ENCODE assay signal across 21 cellular contexts in the genomic region with DNA sequence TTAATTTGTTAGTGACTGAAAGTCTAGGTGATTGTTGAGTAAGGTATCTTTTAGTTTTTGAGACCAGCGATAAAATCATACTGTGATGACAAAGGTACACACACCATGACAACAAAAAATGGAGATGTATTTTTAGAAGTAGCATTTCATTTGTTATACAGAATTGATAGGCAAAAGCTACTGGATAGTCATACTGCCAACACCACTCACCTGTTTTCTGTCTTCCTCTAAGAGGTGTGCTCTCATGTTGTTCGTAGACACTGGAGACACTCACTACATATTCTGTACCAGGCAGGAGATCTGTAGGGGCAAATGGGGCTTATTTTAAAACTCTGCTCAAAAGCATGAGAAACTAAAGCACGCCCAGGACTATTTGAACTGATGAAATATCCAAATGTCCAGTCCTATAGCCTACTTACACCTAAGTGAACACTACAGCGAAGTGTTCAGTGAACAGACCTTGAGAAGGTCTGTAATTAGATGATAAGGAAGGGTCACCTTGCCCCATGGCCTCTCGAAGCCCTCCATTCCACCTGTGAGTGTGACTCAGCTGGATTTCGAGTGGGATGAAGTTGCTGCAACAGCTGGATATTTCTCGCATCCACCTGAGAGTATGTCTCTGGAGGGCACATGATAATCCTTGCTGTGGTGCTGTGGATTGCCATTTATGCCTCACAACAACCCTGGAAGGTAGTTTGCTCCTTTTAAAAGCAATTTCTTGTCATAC. TPM values are rescaled to one million over a fixed set of nuclear protein-coding genes. Genes with fewer than 3 reads are reported as not detected.
"Had no signal": no experiment of that assay in that cellular context is flagged by ENCODE, and none has a peak within 500 bp of the region (broad histone marks: within the 10 kb centered on the region; RNA-seq: fewer than 3 reads in every experiment).

No MANE protein-coding gene starts in this region.

- H3K9me3 Mint-ChIP-seq: activated B cell treated with CpG ODN at 0.5 μM for 24 hours; activated CD4-positive, alpha-beta memory T cell treated with anti-CD3 and anti-CD28 coated beads for 36 hours; activated naive CD8-positive, alpha-beta T cell treated with anti-CD3 and anti-CD28 coated beads for 36 hours; nephron progenitor cell; stimulated activated naive CD8-positive, alpha-beta T cell treated with anti-CD3 and anti-CD28 coated beads, Interleukin-15, amount 100 ng/mL, for 72 hours; T-helper 2 cell treated with Interferon-gamma antibody and Interleukin-4, amounts not matched to agents 5 μg/mL and 100 μg/mL, for 36 hours; type B pancreatic cell had no signal

- H3K27ac ChIP-seq: dorsolateral prefrontal cortex, heart left ventricle, left lung, prostate gland had no signal

- FAIRE-seq: colon, small intestine had no signal

- H3K4me1 Mint-ChIP-seq: activated naive CD8-positive, alpha-beta T cell treated with anti-CD3 and anti-CD28 coated beads for 36 hours; stimulated activated naive CD8-positive, alpha-beta T cell treated with anti-CD3 and anti-CD28 coated beads, Interleukin-15, amount 100 ng/mL, for 72 hours had no signal

- H3K4me3 ChIP-seq: dorsolateral prefrontal cortex, gastroesophageal sphincter, heart left ventricle, left lung, prostate gland had no signal

- H3K4me1 ChIP-seq: heart left ventricle, left lung, prostate gland had no signal

- H3K9me3 ChIP-seq: gastroesophageal sphincter, heart left ventricle, left lung, prostate gland had no signal

- H3K27me3 ChIP-seq: dorsolateral prefrontal cortex, gastroesophageal sphincter, heart left ventricle, left lung had no signal

- H3K27me3 Mint-ChIP-seq: activated B cell treated with CpG ODN at 0.5 μM for 24 hours; activated CD4-positive, alpha-beta memory T cell treated with anti-CD3 and anti-CD28 coated beads for 36 hours; stimulated activated naive CD8-positive, alpha-beta T cell treated with anti-CD3 and anti-CD28 coated beads, Interleukin-15, amount 100 ng/mL, for 72 hours; type B pancreatic cell had no signal

- H3K27ac Mint-ChIP-seq: activated B cell treated with CpG ODN at 0.5 μM for 24 hours; activated CD4-positive, alpha-beta memory T cell treated with anti-CD3 and anti-CD28 coated beads for 36 hours; activated naive CD8-positive, alpha-beta T cell treated with anti-CD3 and anti-CD28 coated beads for 36 hours; nephron progenitor cell; T-helper 2 cell treated with Interferon-gamma antibody and Interleukin-4, amounts not matched to agents 5 μg/mL and 100 μg/mL, for 36 hours; type B pancreatic cell had no signal

- H3K36me3 Mint-ChIP-seq: activated naive CD8-positive, alpha-beta T cell treated with anti-CD3 and anti-CD28 coated beads for 36 hours had no signal

- ATAC-seq: gastroesophageal sphincter; left lung; right cardiac atrium; stimulated activated naive CD8-positive, alpha-beta T cell treated with anti-CD3 and anti-CD28 coated beads, Interleukin-15, amount 100 ng/mL, for 72 hours had no signal

- DNase-seq: activated B cell treated with CpG ODN at 0.5 μM for 24 hours; activated CD4-positive, alpha-beta memory T cell treated with anti-CD3 and anti-CD28 coated beads for 36 hours; activated CD4-positive, alpha-beta T cell treated with anti-CD3 and anti-CD28 coated beads for 4 hours; activated naive CD8-positive, alpha-beta T cell treated with anti-CD3 and anti-CD28 coated beads for 36 hours; amniotic stem cell; caudate nucleus; dorsolateral prefrontal cortex; heart left ventricle; left lung; mammary epithelial cell; nephron progenitor cell; nucleus accumbens; right cardiac atrium; small intestine; stimulated activated CD4-positive, alpha-beta T cell treated with anti-CD3 and anti-CD28 coated beads, Interleukin-4, amount 100 ng/mL, for 1 hour; stimulated activated naive CD8-positive, alpha-beta T cell treated with anti-CD3 and anti-CD28 coated beads, Interleukin-15, amount 100 ng/mL, for 72 hours had no signal

- H3K4me3 Mint-ChIP-seq: activated B cell treated with CpG ODN at 0.5 μM for 24 hours; activated CD4-positive, alpha-beta memory T cell treated with anti-CD3 and anti-CD28 coated beads for 36 hours; activated naive CD8-positive, alpha-beta T cell treated with anti-CD3 and anti-CD28 coated beads for 36 hours; nephron progenitor cell; stimulated activated naive CD8-positive, alpha-beta T cell treated with anti-CD3 and anti-CD28 coated beads, Interleukin-15, amount 100 ng/mL, for 72 hours; T-helper 2 cell treated with Interferon-gamma antibody and Interleukin-4, amounts not matched to agents 5 μg/mL and 100 μg/mL, for 36 hours; type B pancreatic cell had no signal

- H3K36me3 ChIP-seq: prostate gland had no signal

RNA-seq across cellular contexts. Expression of a gene that starts 47.7 kb away (rescaled TPM):
- total RNA-seq: activated B cell treated with CpG ODN at 0.5 μM for 24 hours had no signal
